Comparison of ENCODE assay signal across 8 cellular contexts in genomic region chr5:179801304-179802206, GRCh38. TPM values are rescaled to one million over a fixed set of nuclear protein-coding genes. Genes with fewer than 3 reads are reported as not detected.
DNase-seq lines count a peak whose midpoint lies in the region; ATAC-seq and TF ChIP-seq lines count a peak whose summit lies in the region.

No MANE protein-coding gene starts in this region.

- H2AFZ ChIP-seq in OCI-LY1 (ENCODE audit: low read length) = no peak overlapping the region

- H3K9ac ChIP-seq in OCI-LY1 (ENCODE audit: low read length) = no peak overlapping the region

- no peak for DNase-seq in AG09319 (ENCODE audit: extremely low read depth, low read depth)
- peak; percentile 79 for DNase-seq in activated gamma-delta T cell treated with anti-CD3 and anti-CD28 coated beads, Interleukin-2, amount 50 U/mL, for 16 hours (ENCODE audit: low read depth)
- peak; percentile 81 for DNase-seq in left cardiac atrium
- DNase-seq in stimulated activated CD4-positive, alpha-beta T cell treated with anti-CD3 and anti-CD28 coated beads, Interleukin-1b, Interleukin-23, amount 100 ng/mL, for 1 hour (ENCODE audit: low read depth in 2 of 2) = peak; percentile 73 to 83
- DNase-seq in amniotic stem cell (lab: John Stamatoyannopoulos, UW) = no peak

- peak; percentile 32 for ATAC-seq in GM21619 (IDR thresholded peaks at IDR 0.05; ENCODE audit: unreplicated experiment)
- peak; percentile 11 to 12 for ATAC-seq in left cardiac atrium
- ATAC-seq in HG02852 (IDR thresholded peaks at IDR 0.05; ENCODE audit: unreplicated experiment) = no peak

- peaks cover 5% of the 10 kb centered on the region for H3K36me3 ChIP-seq in OCI-LY1 (ENCODE audit: insufficient read depth, low read length)

- no peak overlapping the region for H3K27ac ChIP-seq in OCI-LY1 (ENCODE audit: low read depth, low read length, poor library complexity, severe bottlenecking)

- H3K4me3 ChIP-seq in OCI-LY1 (ENCODE audit: low read depth, low read length, poor library complexity, severe bottlenecking) = no peak overlapping the region

- no peaks in the 10 kb centered on the region for H3K79me2 ChIP-seq in OCI-LY1 (ENCODE audit: insufficient read depth, low read length)

- no peak overlapping the region for H3K4me2 ChIP-seq in OCI-LY1 (ENCODE audit: low read length)

- intact Hi-C loops in left cardiac atrium (cut with DNase I) = loop anchor here in 1 of 2 donors (5.0 kb wide), 1 partner anchor 106 kb away; the partner anchor contains the start of gene TBC1D9B

- H3K9me3 ChIP-seq in OCI-LY1 (ENCODE audit: low read length) = no peaks in the 10 kb centered on the region

- peaks cover 13% of the 10 kb centered on the region for H3K4me1 ChIP-seq in OCI-LY1 (ENCODE audit: insufficient read depth, low read length, severe bottlenecking)

- no peaks in the 10 kb centered on the region for H3K9me2 ChIP-seq in OCI-LY1 (ENCODE audit: low read depth, low read length)

- H3F3A ChIP-seq in OCI-LY1 (ENCODE audit: insufficient read depth, low read length) = no peaks in the 10 kb centered on the region

- no peaks in the 10 kb centered on the region for H4K20me1 ChIP-seq in OCI-LY1 (ENCODE audit: insufficient read depth, low read length)

- H3K27me3 ChIP-seq in OCI-LY1 (ENCODE audit: insufficient read depth, low read length) = no peaks in the 10 kb centered on the region

- TF ChIP-seq CTCF in AG09319 (IDR thresholded peaks at IDR 0.05; ENCODE audit: low read depth, low read length) (peak; percentile 49), OCI-LY1 (IDR thresholded peaks at IDR 0.05; ENCODE audit: low read length) (peak; percentile 87)

RNA-seq across cellular contexts. Expression of gene MGAT4B, which starts 5.1 kb away (rescaled TPM):
- 10 to 100 TPM; 66.5 to 85.9 TPM for total RNA-seq in left cardiac atrium

RNA-seq across cellular contexts. Expression of gene LTC4S, which starts 7.8 kb away (rescaled TPM):
- total RNA-seq in left cardiac atrium = 10 to 100 TPM; 13.9 to 16.1 TPM

RNA-seq across cellular contexts. Expression of gene SQSTM1, which starts 19.1 kb away (rescaled TPM):
- 100 to 1,000 TPM; 302 to 316 TPM for total RNA-seq in left cardiac atrium

RNA-seq across cellular contexts. Expression of gene MRNIP, which starts 57.1 kb away (rescaled TPM):
- total RNA-seq in left cardiac atrium = 10 to 100 TPM; 11.1 to 12.7 TPM

Comparison
In these comparisons a context has a peak if more than half of its experiments do, and no peak if none do; other contexts are left out.
1. DNase-seq: peak in activated gamma-delta T cell treated with anti-CD3 and anti-CD28 coated beads, Interleukin-2, amount 50 U/mL, for 16 hours (single experiment), left cardiac atrium (single experiment) and stimulated activated CD4-positive, alpha-beta T cell treated with anti-CD3 and anti-CD28 coated beads, Interleukin-1b, Interleukin-23, amount 100 ng/mL, for 1 hour (2 of 2); none in AG09319 (single experiment) and amniotic stem cell (single experiment).